17 cellular contexts compared by ENCODE assay signal in genomic region chr5:139835656-139836055, GRCh38. TPM values are rescaled to one million over a fixed set of nuclear protein-coding genes. Genes with fewer than 3 reads are reported as not detected.
A peak's percentile ranks its signal among the peaks of the same experiment; 100 is the strongest.
DNase-seq lines count a peak whose midpoint lies in the region; ATAC-seq, FAIRE-seq and TF ChIP-seq lines count a peak whose summit lies in the region.
"Had no signal": no experiment of that assay in that cellular context is flagged by ENCODE, and none has a peak within 500 bp of the region (broad histone marks: within the 10 kb centered on the region; RNA-seq: fewer than 3 reads in every experiment).

No MANE protein-coding gene starts in this region.

- no peak for ATAC-seq in HepG2
- ATAC-seq in right lobe of liver = no peak
- no peak for ATAC-seq in HG03571 (IDR thresholded peaks at IDR 0.05; ENCODE audit: unreplicated experiment)

- no TSS peak for BruUV-seq in HepG2 (replicated peaks; lab: Mats Ljungman, UMichigan)

- TF ChIP-seq CTCF in HepG2 (CRISPR knock-in tag; IDR thresholded peaks at IDR 0.05) (no peak), right lobe of liver (IDR thresholded peaks at IDR 0.05) (no peak), epithelial cell of esophagus (IDR thresholded peaks at IDR 0.05; ENCODE audit: insufficient read depth, low read depth, low read length, missing control alignments) (no peak), sigmoid colon (IDR thresholded peaks at IDR 0.05) (no peak), MM.1S (IDR thresholded peaks at IDR 0.05; ENCODE audit: low read length) (no peak)

- TF ChIP-seq EP300 in HepG2 (IDR thresholded peaks at IDR 0.05; ENCODE audit: low read depth in 2 of 2, low read length in 2 of 2) (no peak), HepG2 (CRISPR knock-in tag; IDR thresholded peaks at IDR 0.05; ENCODE audit: borderline replicate concordance) (no peak), sigmoid colon (IDR thresholded peaks at IDR 0.05) (no peak)

- FAIRE-seq in HepG2 (lab: Jason Lieb, UNC) = no peak
- FAIRE-seq: HTR-8/SVneo had no signal

- TF ChIP-seq RAD21 in HepG2 (CRISPR knock-in tag; IDR thresholded peaks at IDR 0.05) = no peak

- H3K4me3 ChIP-seq in HepG2 (replicated peaks in 1 of 3; ENCODE audit: insufficient read depth in 1 of 3, low read depth in 2 of 3, low read length in 3 of 3) (no peak overlapping the region), right lobe of liver (no peak overlapping the region), epithelial cell of esophagus (ENCODE audit: low read length) (no peak overlapping the region), sigmoid colon (no peak overlapping the region), SJCRH30 (no peak overlapping the region), MM.1S (ENCODE audit: low read length) (no peak overlapping the region)
- H3K4me3 ChIP-seq: HAP-1, SJSA1 had no signal

- CTCF ChIA-PET in HepG2 (lab: Yijun Ruan, JAX; ENCODE audit: low intra/inter-chr PET ratio, low total read pairs) = no interaction called here

- intact Hi-C loops in HepG2 (cut with micrococcal nuclease; ENCODE audit: unreplicated experiment) (no loop called here), right lobe of liver (cut with DNase I) (loop anchor here in 1 of 2 donors (5.0 kb wide), 1 partner anchor 43 kb away; no protein-coding TSS in a partner anchor), sigmoid colon (cut with DNase I) (no loop called here)

- H3K36me3 ChIP-seq in HepG2 (replicated peaks in 1 of 2; ENCODE audit: control insufficient read depth in 1 of 2, insufficient read depth in 2 of 2, low read length in 2 of 2) (no peaks in the 10 kb centered on the region), right lobe of liver (no peaks in the 10 kb centered on the region), sigmoid colon (no peaks in the 10 kb centered on the region), SJCRH30 (no peaks in the 10 kb centered on the region), MM.1S (replicated peaks; ENCODE audit: insufficient read depth, low read length) (no peaks in the 10 kb centered on the region)
- H3K36me3 ChIP-seq: HAP-1, SJSA1 had no signal

- H3K4me2 ChIP-seq in HepG2 (ENCODE audit: low read depth, low read length) (no peak overlapping the region), MM.1S (ENCODE audit: low read depth, low read length) (no peak overlapping the region)

- H4K20me1 ChIP-seq in HepG2 (ENCODE audit: insufficient read depth, low read length) (no peaks in the 10 kb centered on the region), MM.1S (ENCODE audit: insufficient read depth, low read length) (no peaks in the 10 kb centered on the region)

- in situ Hi-C loops in HepG2 (cut with HindIII; ENCODE audit: extremely low pct_ligation_motif_present, low pct_unique_long_range_greater_than_20kb) = no loop called here

- TF ChIP-seq POLR2A in HepG2 (IDR thresholded peaks at IDR 0.05; ENCODE audit: insufficient read depth in 1 of 2, low read depth in 2 of 2, low read length in 2 of 2) = no peak
- TF ChIP-seq POLR2A in right lobe of liver (IDR thresholded peaks at IDR 0.05) = no peak
- no peak for TF ChIP-seq POLR2A in sigmoid colon (IDR thresholded peaks at IDR 0.05)

- H3K4me1 ChIP-seq in HepG2 (ENCODE audit: insufficient read depth, low read length) (no peaks in the 10 kb centered on the region), right lobe of liver (no peaks in the 10 kb centered on the region), sigmoid colon (no peaks in the 10 kb centered on the region), SJCRH30 (no peaks in the 10 kb centered on the region), MM.1S (ENCODE audit: low read length) (no peaks in the 10 kb centered on the region)
- H3K4me1 ChIP-seq: HAP-1, SJSA1 had no signal

- peaks cover 6 to 19% of the 10 kb centered on the region in 2 experiments; a peak in 2 of 5 replicates for H3K27me3 ChIP-seq in HepG2 (ENCODE audit: control insufficient read depth in 1 of 2, insufficient read depth in 2 of 2, low read length in 2 of 2)
- no peaks in the 10 kb centered on the region for H3K27me3 ChIP-seq in right lobe of liver
- H3K27me3 ChIP-seq in sigmoid colon = no peaks in the 10 kb centered on the region
- H3K27me3 ChIP-seq in SJCRH30 = no peaks in the 10 kb centered on the region; the same call in 1 of the 2 replicates
- peaks cover 19% of the 10 kb centered on the region for H3K27me3 ChIP-seq in MM.1S (replicated peaks; ENCODE audit: insufficient read depth, low read length)

- H3K27ac ChIP-seq in HepG2 (ENCODE audit: extremely low read length, insufficient read depth, low read length) (no peak overlapping the region), right lobe of liver (no peak overlapping the region), sigmoid colon (no peak overlapping the region), SJCRH30 (no peak overlapping the region), MM.1S (ENCODE audit: low read length) (no peak overlapping the region)
- H3K27ac ChIP-seq: HL-60, SJSA1 had no signal

- H2AFZ ChIP-seq in HepG2 (ENCODE audit: low read length) = no peak overlapping the region
- no peak overlapping the region for H2AFZ ChIP-seq in MM.1S (ENCODE audit: low read length)

- H3K9me2 ChIP-seq in MM.1S (replicated peaks; ENCODE audit: insufficient read depth, low read length) = no peaks in the 10 kb centered on the region

- POLR2A ChIA-PET in HepG2 (lab: Yijun Ruan, JAX) = no interaction called here

- H3F3A ChIP-seq in MM.1S (ENCODE audit: insufficient read depth, low read length) = no peaks in the 10 kb centered on the region

- H3K9ac ChIP-seq in HepG2 (ENCODE audit: insufficient read depth, low read depth, low read length) (no peak overlapping the region), MM.1S (ENCODE audit: low read length) (no peak overlapping the region)

- H3K79me2 ChIP-seq in HepG2 (ENCODE audit: insufficient read depth, low read length) (no peaks in the 10 kb centered on the region), MM.1S (ENCODE audit: low read length) (no peaks in the 10 kb centered on the region)

- WGBS in HepG2 (ENCODE audit: low lambda C conversion rate) = 29% methylated on average over 3 of the region's 3 CpGs
- WGBS in right lobe of liver (ENCODE audit: insufficient coverage, low coverage, low lambda C conversion rate, missing lambda C conversion rate) = 31% methylated on average over 2 of the region's 3 CpGs
- WGBS in sigmoid colon, 2 donors = 42 to 58% methylated on average over 3 of the region's 3 CpGs

- DNase-seq in HepG2 (ENCODE audit: low spot score) (no peak), right lobe of liver (no peak), epithelial cell of esophagus (ENCODE audit: low read depth) (peak; percentile 13), sigmoid colon (peak; percentile 15), SJCRH30 (no peak), MM.1S (no peak)
- DNase-seq: Calu3; CD4-positive, CD25-positive, alpha-beta regulatory T cell; NCI-H1436 treated with DMSO at 0.1 percent for 48 hours; NCI-H226; NCI-H526 had no signal

- no peaks in the 10 kb centered on the region for H3K9me3 ChIP-seq in HepG2 (ENCODE audit: low read length)
- no peaks in the 10 kb centered on the region for H3K9me3 ChIP-seq in right lobe of liver
- no peaks in the 10 kb centered on the region for H3K9me3 ChIP-seq in sigmoid colon
- no peaks in the 10 kb centered on the region for H3K9me3 ChIP-seq in SJCRH30 (replicated peaks)
- H3K9me3 ChIP-seq in MM.1S (replicated peaks; ENCODE audit: insufficient read depth, low read length) = no peaks in the 10 kb centered on the region
- H3K9me3 ChIP-seq: HAP-1, SJSA1 had no signal

TF ChIP-seq in HepG2, 621 proteins besides CTCF, POLR2A, EP300 and RAD21 (continues in another document):
- no peak for TF ChIP-seq HOXA5 (CRISPR knock-in tag; IDR thresholded peaks at IDR 0.05)

TF ChIP-seq in PFSK-1, 5 proteins besides CTCF, POLR2A, EP300 and RAD21 (continues in another document):
- TF ChIP-seq POLR2AphosphoS5 (IDR thresholded peaks at IDR 0.05; ENCODE audit: low read depth, low read length) = no peak

RNA-seq across cellular contexts. Expression of gene PSD2, which starts 40.0 kb away (rescaled TPM):
- total RNA-seq in HepG2 (2016; rRNA removed; fragmentation: Illumina TruSeq; extraction: Trizol) = not detected in 2 replicates
- not detected in 2 replicates for total RNA-seq in HepG2 (2016; cell fraction: cytosol; rRNA removed; fragmentation: Illumina TruSeq; extraction: Trizol; ENCODE audit: low read depth)
- total RNA-seq in HepG2 (2016; cell fraction: insoluble cytoplasmic fraction; rRNA removed; fragmentation: Illumina TruSeq; extraction: Trizol) = not detected in 2 replicates
- total RNA-seq in HepG2 (2016; cell fraction: membrane; rRNA removed; fragmentation: Illumina TruSeq; extraction: Trizol) = not detected in 2 replicates
- total RNA-seq in HepG2 (2016; cell fraction: nucleus; rRNA removed; fragmentation: Illumina TruSeq; extraction: Trizol) = 0.09 TPM in 1 of 2 replicates, not detected in the other
- 0.07 and 0.13 TPM in 2 replicates for polyA plus RNA-seq in HepG2 (2011; rRNA removed)
- polyA plus RNA-seq in HepG2 (2011; cell fraction: cytosol; rRNA removed) = 0.04 and 0.06 TPM in 2 replicates
- 0.16 and 0.32 TPM in 2 replicates for polyA plus RNA-seq in HepG2 (2011; cell fraction: nucleus; rRNA removed)
- 0.07 and 0.13 TPM in 2 replicates for polyA plus RNA-seq in HepG2 (2012)
- polyA plus RNA-seq in HepG2 (2016; cell fraction: cytosol; fragmentation: Illumina TruSeq; extraction: Trizol; ENCODE audit: low read depth) = not detected in 2 replicates
- polyA plus RNA-seq in HepG2 (2016; cell fraction: insoluble cytoplasmic fraction; fragmentation: Illumina TruSeq; extraction: Trizol; ENCODE audit: low read depth) = not detected in 2 replicates
- not detected in 2 replicates for polyA plus RNA-seq in HepG2 (2016; cell fraction: membrane; fragmentation: Illumina TruSeq; extraction: Trizol; ENCODE audit: low read depth)
- polyA plus RNA-seq in HepG2 (2016; cell fraction: nucleus; fragmentation: Illumina TruSeq; extraction: Trizol; ENCODE audit: insufficient read depth, low read depth) = 0.10 TPM in 1 of 2 replicates, not detected in the other
- polyA minus RNA-seq in HepG2 (2011; rRNA and poly(A)+ RNA removed; ENCODE audit: low replicate concordance) = 0.10 TPM in 1 of 2 replicates, not detected in the other
- polyA minus RNA-seq in HepG2 (2011; cell fraction: cytosol; rRNA and poly(A)+ RNA removed) = not detected in 2 replicates
- 0.12 TPM in 1 of 2 replicates, not detected in the other for polyA minus RNA-seq in HepG2 (2011; cell fraction: nucleus; rRNA and poly(A)+ RNA removed)
- under 1 TPM in 3 of 6 experiments, not detected in 3; 0.04 to 0.07 (median 0.07) TPM for total RNA-seq in right lobe of liver
- 0.23 TPM for polyA plus RNA-seq in PFSK-1 (2012; ENCODE audit: insufficient read length, low read depth)
- total RNA-seq in sigmoid colon = under 1 TPM in 2 of 4 donors, not detected in 2; under 0.01 to 0.28 TPM
- under 1 TPM in 1 of 3 donors, not detected in 2; 0.10 TPM for polyA plus RNA-seq in sigmoid colon
- not detected in 2 replicates for total RNA-seq in SJCRH30 (2014; rRNA removed; shearing (Covaris generic))
- total RNA-seq: Calu3; CD4-positive, CD25-positive, alpha-beta regulatory T cell had no signal
- polyA plus RNA-seq: CD4-positive, CD25-positive, alpha-beta regulatory T cell had no signal

Comparison
In these comparisons a context has a peak if more than half of its experiments do, and no peak if none do; other contexts are left out.
1. DNase-seq: peak in epithelial cell of esophagus (single experiment) and sigmoid colon (single experiment); none in HepG2 (single experiment), right lobe of liver (0 of 3), SJCRH30 (0 of 2) and MM.1S (single experiment).